Comparison of ENCODE assay signal across 12 cellular contexts in genomic region chr5:88885043-88885442, GRCh38. TPM values are rescaled to one million over a fixed set of nuclear protein-coding genes. Genes with fewer than 3 reads are reported as not detected.
DNase-seq lines count a peak whose midpoint lies in the region; ATAC-seq, FAIRE-seq and TF ChIP-seq lines count a peak whose summit lies in the region.
"Had no signal": no experiment of that assay in that cellular context is flagged by ENCODE, and none has a peak within 500 bp of the region (broad histone marks: within the 10 kb centered on the region; RNA-seq: fewer than 3 reads in every experiment).

No MANE protein-coding gene starts in this region.

- POLR2A ChIA-PET in SK-N-SH (lab: Yijun Ruan, JAX), result no interaction called here
- POLR2A ChIA-PET in GM12878 (lab: Charles Lee), result interaction anchor here (0.6 to 3.6 kb wide), 11 partner anchors 52 to 561 kb away, joined by 3 to 31 read pairs (median 3); no protein-coding TSS in a partner anchor

- RAD21 ChIA-PET in GM12878 (lab: Charles Lee; ENCODE audit: unreplicated experiment), result interaction anchor here (0.7 to 7.9 kb wide), 21 partner anchors 9 to 846 kb away, joined by 3 to 99 read pairs (median 5); no protein-coding TSS in a partner anchor

- H3K9me2 ChIP-seq in SK-N-SH, result no peaks in the 10 kb centered on the region

- TF ChIP-seq EP300 in SK-N-SH (IDR thresholded peaks at IDR 0.05; ENCODE audit: borderline replicate concordance in 1 of 2, low read depth in 1 of 2, low read length in 1 of 2) (no peak), GM12878 (IDR thresholded peaks at IDR 0.05; ENCODE audit: borderline replicate concordance in 1 of 2, control insufficient read depth in 1 of 2, low read depth in 2 of 2, low read length in 2 of 2) (no peak)

- H3K27me3 ChIP-seq in SK-N-SH (ENCODE audit: insufficient read depth), result no peaks in the 10 kb centered on the region
- no peaks in the 10 kb centered on the region for H3K27me3 ChIP-seq in GM12878 (replicated peaks in 1 of 2; ENCODE audit: control insufficient read depth in 2 of 2, insufficient read depth in 2 of 2, low read length in 1 of 2)
- H3K27me3 ChIP-seq in muscle layer of colon (ENCODE audit: control insufficient read depth in 1 of 2, insufficient read depth in 2 of 2, low read length in 2 of 2), result no peaks in the 10 kb centered on the region
- H3K27me3 ChIP-seq in tibial artery, result no peaks in the 10 kb centered on the region

- DNase-seq in SK-N-SH, result no peak
- no peak for DNase-seq in GM12878 (ENCODE audit: low read depth, low spot score)
- DNase-seq in tibial artery, result no peak
- DNase-seq in AG20443 (ENCODE audit: low spot score), result no peak
- DNase-seq in cortex of kidney (lab: John Stamatoyannopoulos, UW), result no peak
- DNase-seq: 8988T; activated CD4-positive, alpha-beta T cell treated with anti-CD3 and anti-CD28 coated beads, Interleukin-2, amount 50 U/mL, for 4 hours; activated naive CD4-positive, alpha-beta T cell; stimulated activated CD4-positive, alpha-beta T cell treated with anti-CD3 and anti-CD28 coated beads, Interleukin-4, amount 100 ng/mL, for 1 hour had no signal

- CTCF ChIA-PET in SK-N-SH (lab: Yijun Ruan, JAX), result interaction anchor here (1.1 kb wide), 2 partner anchors 48 to 166 kb away, joined by 3 read pairs; no protein-coding TSS in a partner anchor
- CTCF ChIA-PET in GM12878 (lab: Yijun Ruan, JAX), result interaction anchor here (0.6 to 4.5 kb wide), 11 partner anchors 12 to 948 kb away, joined by 3 to 24 read pairs (median 4); no protein-coding TSS in a partner anchor

- ATAC-seq in SK-N-SH treated with all-trans-retinoic acid at 6 μM for 48 hours, result no peak
- ATAC-seq in GM12878, result no peak
- no peak for ATAC-seq in HG03521 (IDR thresholded peaks at IDR 0.05; ENCODE audit: unreplicated experiment)

- H3K79me2 ChIP-seq in SK-N-SH (ENCODE audit: insufficient read depth) (no peaks in the 10 kb centered on the region), GM12878 (ENCODE audit: control insufficient read depth, insufficient read depth, low read length) (peaks cover 99% of the 10 kb centered on the region)

- peak overlapping the region in 1 of 2 experiments; percentile 93; a peak in 1 of 4 replicates for H3K4me3 ChIP-seq in SK-N-SH (ENCODE audit: low read depth in 2 of 2, low read length in 1 of 2)
- peak overlapping the region; percentile 49 for H3K4me3 ChIP-seq in GM12878
- no peak overlapping the region for H3K4me3 ChIP-seq in muscle layer of colon (ENCODE audit: low read depth in 1 of 2, low read length in 2 of 2)
- peak overlapping the region; percentile 60 to 73 for H3K4me3 ChIP-seq in tibial artery

- intact Hi-C loops in GM12878 (cut with micrococcal nuclease; ENCODE audit: unreplicated experiment) (loop anchor here (2.0 to 10.0 kb wide), 6 partner anchors 197 to 1300 kb away; no protein-coding TSS in a partner anchor), tibial artery (cut with DNase I; ENCODE audit: low total_unique reads) (loop anchor here (5.0 to 10.0 kb wide), 2 partner anchors 60 to 98 kb away; no protein-coding TSS in a partner anchor)

- H4K20me1 ChIP-seq in SK-N-SH (ENCODE audit: insufficient read depth), result no peaks in the 10 kb centered on the region
- no peaks in the 10 kb centered on the region for H4K20me1 ChIP-seq in GM12878 (ENCODE audit: control insufficient read depth, insufficient read depth)

- SMC1A ChIA-PET in GM12878 (lab: Charles Lee; ENCODE audit: uncharacterized antibody, unreplicated experiment), result interaction anchor here (0.6 to 8.1 kb wide), 16 partner anchors 10 to 387 kb away, joined by 3 to 182 read pairs (median 6); no protein-coding TSS in a partner anchor

- peak overlapping the region; percentile 48; the same call in 1 of the 2 replicates for H2AFZ ChIP-seq in SK-N-SH (ENCODE audit: low read depth)
- no peak overlapping the region for H2AFZ ChIP-seq in GM12878 (ENCODE audit: control insufficient read depth, low read depth, low read length)

- no peak for TF ChIP-seq POLR2A in GM12878 (IDR thresholded peaks at IDR 0.05; ENCODE audit: low read depth, low read length)

- BruUV-seq in GM12878 (replicated peaks; lab: Mats Ljungman, UMichigan), result no TSS peak

- in situ Hi-C loops in GM12878 (cut with MboI), result loop anchor here (5.0 to 10.0 kb wide), 3 partner anchors 148 to 550 kb away; no protein-coding TSS in a partner anchor

- H3K27ac ChIP-seq in SK-N-SH (ENCODE audit: low read depth in 2 of 2, low read length in 1 of 2) (peak overlapping the region in 1 of 2 experiments; percentile 73; a peak in 1 of 4 replicates), GM12878 (ENCODE audit: control insufficient read depth, insufficient read depth) (peak overlapping the region; percentile 98), muscle layer of colon (ENCODE audit: low read depth, low read length) (peak overlapping the region; percentile 87), tibial artery (peak overlapping the region; percentile 93 to 97)

- TF ChIP-seq CTCF in SK-N-SH (IDR thresholded peaks at IDR 0.05), result no peak
- TF ChIP-seq CTCF in GM12878 (IDR thresholded peaks at IDR 0.05 in 2 of 3, conservative IDR thresholded peaks at IDR 0.05 in 1 of 3; ENCODE audit: control insufficient read depth in 2 of 3, extremely low read depth in 1 of 3, insufficient read depth in 1 of 3, low read depth in 3 of 3, low read length in 3 of 3), result no peak
- TF ChIP-seq CTCF in tibial artery (IDR thresholded peaks at IDR 0.05), result no peak

- peaks cover 10% of the 10 kb centered on the region for H3F3A ChIP-seq in SK-N-SH (replicated peaks; ENCODE audit: insufficient read depth)

- H3K4me1 ChIP-seq in SK-N-SH (ENCODE audit: control insufficient read depth in 1 of 2, insufficient read depth in 2 of 2, low read depth in 1 of 2, low read length in 1 of 2), result peaks cover 0 to 2% of the 10 kb centered on the region in 2 experiments; a peak in 2 of 4 replicates
- H3K4me1 ChIP-seq in GM12878 (ENCODE audit: control insufficient read depth, insufficient read depth, low read length), result peaks cover 3% of the 10 kb centered on the region
- peaks cover 30% of the 10 kb centered on the region for H3K4me1 ChIP-seq in muscle layer of colon (ENCODE audit: insufficient read depth, low read length)
- H3K4me1 ChIP-seq in tibial artery, result peaks cover 0 to 34% (median 7%) of the 10 kb centered on the region in 4 donors

- H3K9me3 ChIP-seq in SK-N-SH, result no peaks in the 10 kb centered on the region
- H3K9me3 ChIP-seq in GM12878 (replicated peaks; ENCODE audit: control insufficient read depth, insufficient read depth, low read length), result no peaks in the 10 kb centered on the region
- H3K9me3 ChIP-seq in muscle layer of colon (ENCODE audit: low read length), result no peaks in the 10 kb centered on the region
- H3K9me3 ChIP-seq in tibial artery, result no peaks in the 10 kb centered on the region

- H3K36me3 ChIP-seq in SK-N-SH (replicated peaks in 1 of 2; ENCODE audit: control insufficient read depth in 1 of 2, insufficient read depth in 2 of 2, low read length in 1 of 2) (no peaks in the 10 kb centered on the region), GM12878 (ENCODE audit: control insufficient read depth in 2 of 2, insufficient read depth in 2 of 2, low read length in 1 of 2) (no peaks in the 10 kb centered on the region), muscle layer of colon (ENCODE audit: insufficient read depth, low read length) (no peaks in the 10 kb centered on the region), tibial artery (no peaks in the 10 kb centered on the region)

- no peak overlapping the region for H3K9ac ChIP-seq in SK-N-SH
- H3K9ac ChIP-seq in GM12878 (ENCODE audit: control insufficient read depth, insufficient read depth, low read length), result peak overlapping the region; percentile 99
- no peak overlapping the region for H3K9ac ChIP-seq in muscle layer of colon (ENCODE audit: low read length)

- H3K4me2 ChIP-seq in SK-N-SH (0 out of 2 replicates have a peak overlapping the region, but pooled peaks have one; percentile 69), GM12878 (ENCODE audit: control insufficient read depth, insufficient read depth) (peak overlapping the region; percentile 64)

- TF ChIP-seq RAD21 in SK-N-SH (IDR thresholded peaks at IDR 0.05; ENCODE audit: low read length) (no peak), GM12878 (IDR thresholded peaks at IDR 0.05; ENCODE audit: insufficient read depth, low read depth, low read length) (no peak)

- 75% methylated on average over 1 of the region's 1 CpG for WGBS in SK-N-SH (ENCODE audit: low lambda C conversion rate)
- 6% methylated on average over 1 of the region's 1 CpG for WGBS in GM12878 (ENCODE audit: insufficient coverage, insufficient replicate concordance, low lambda C conversion rate, missing lambda C conversion rate)

- FAIRE-seq in GM12878 (lab: Jason Lieb, UNC), result no peak

TF ChIP-seq in SK-N-SH, 30 proteins besides CTCF, POLR2A, EP300 and RAD21 (continues in another document):
- no peak for TF ChIP-seq GABPA (IDR thresholded peaks at IDR 0.05; ENCODE audit: low read depth)
- TF ChIP-seq CHD2 (IDR thresholded peaks at IDR 0.05; ENCODE audit: low read length, partially characterized antibody), result no peak

TF ChIP-seq in SK-N-SH treated with all-trans-retinoic acid at 6 μM for 48 hours, 23 proteins besides CTCF, POLR2A, EP300 and RAD21 (continues in another document):
- TF ChIP-seq ARNTL (CRISPR knock-in tag; IDR thresholded peaks at IDR 0.05; ENCODE audit: borderline replicate concordance, low read depth) (no peak), SNAI2 (CRISPR knock-in tag; IDR thresholded peaks at IDR 0.05) (no peak)

TF ChIP-seq in GM12878, 131 proteins besides CTCF, POLR2A, EP300 and RAD21 (continues in another document):
- TF ChIP-seq SMARCA5 (IDR thresholded peaks at IDR 0.05), result no peak
- no peak for TF ChIP-seq CHD2 (IDR thresholded peaks at IDR 0.05; ENCODE audit: borderline replicate concordance, low read depth, low read length)

RNA-seq across cellular contexts. Expression of gene MEF2C, which starts 2.1 kb away (rescaled TPM):
- 0.93 and 1.2 TPM in 2 replicates for polyA plus RNA-seq in SK-N-SH (2012; rRNA removed)
- polyA plus RNA-seq in SK-N-SH (2012; cell fraction: cytosol; rRNA removed), result 1.4 and 1.6 TPM in 2 replicates
- 1.0 and 1.2 TPM in 2 replicates for polyA plus RNA-seq in SK-N-SH (2012; cell fraction: nucleus; rRNA removed)
- 839 and 919 TPM in 2 replicates for total RNA-seq in GM12878 (2013; cell fraction: nucleolus; rRNA removed)
- 175 and 219 TPM in 2 replicates for total RNA-seq in GM12878 (2014; rRNA removed)
- total RNA-seq in GM12878 (2014; rRNA removed; fragmentation: Illumina TruSeq; extraction: Trizol), result 220 and 236 TPM in 2 replicates
- total RNA-seq in GM12878 (2021), result 207 and 225 TPM in 2 replicates
- 89.3 TPM for polyA plus RNA-seq in GM12878 (2011; ENCODE audit: low read depth)
- polyA plus RNA-seq in GM12878 (2011; rRNA removed), result 105 and 125 TPM in 2 replicates
- 139 and 145 TPM in 2 replicates for polyA plus RNA-seq in GM12878 (2011; cell fraction: cytosol; rRNA removed)
- polyA plus RNA-seq in GM12878 (2011; cell fraction: nucleus; rRNA removed), result 105 and 117 TPM in 2 replicates
- 115 and 139 TPM in 2 replicates for polyA plus RNA-seq in GM12878 (2012)
- 209 and 260 TPM in 2 replicates for polyA plus RNA-seq in GM12878 (2014; fragmentation: Illumina TruSeq; extraction: Trizol)
- 100 to 1,000 TPM; 143 to 147 TPM for polyA plus RNA-seq in GM12878 (2014; fragmentation: Nextera tagmentation; extraction: Ambion mirVana)
- polyA plus RNA-seq in GM12878 (2014; rRNA removed), result 99.5 and 104 TPM in 2 replicates
- 100 to 1,000 TPM; 186 to 199 TPM for polyA plus RNA-seq in GM12878 (2016; fragmentation: Nextera tagmentation; extraction: Ambion mirVana)
- polyA minus RNA-seq in GM12878 (2011; rRNA and poly(A)+ RNA removed), result 323 and 371 TPM in 2 replicates
- polyA minus RNA-seq in GM12878 (2011; cell fraction: cytosol; rRNA and poly(A)+ RNA removed), result 81.9 and 107 TPM in 2 replicates
- 194 and 315 TPM in 2 replicates for polyA minus RNA-seq in GM12878 (2011; cell fraction: nucleus; rRNA and poly(A)+ RNA removed)

Comparison
In these comparisons a context has a peak if more than half of its experiments do, and no peak if none do; other contexts are left out.
1. H3K4me3 ChIP-seq: peak in GM12878 (single experiment) and tibial artery (2 of 2); none in muscle layer of colon (0 of 2).
2. RNA of gene MEF2C, which starts 2.1 kb away (polyA plus RNA-seq): 89.3 to 260 TPM in GM12878; 0.93 to 1.6 TPM in SK-N-SH; every median in the first group is over 10 times any median in the second.